8 cellular contexts compared by ENCODE assay signal in the genomic region with DNA sequence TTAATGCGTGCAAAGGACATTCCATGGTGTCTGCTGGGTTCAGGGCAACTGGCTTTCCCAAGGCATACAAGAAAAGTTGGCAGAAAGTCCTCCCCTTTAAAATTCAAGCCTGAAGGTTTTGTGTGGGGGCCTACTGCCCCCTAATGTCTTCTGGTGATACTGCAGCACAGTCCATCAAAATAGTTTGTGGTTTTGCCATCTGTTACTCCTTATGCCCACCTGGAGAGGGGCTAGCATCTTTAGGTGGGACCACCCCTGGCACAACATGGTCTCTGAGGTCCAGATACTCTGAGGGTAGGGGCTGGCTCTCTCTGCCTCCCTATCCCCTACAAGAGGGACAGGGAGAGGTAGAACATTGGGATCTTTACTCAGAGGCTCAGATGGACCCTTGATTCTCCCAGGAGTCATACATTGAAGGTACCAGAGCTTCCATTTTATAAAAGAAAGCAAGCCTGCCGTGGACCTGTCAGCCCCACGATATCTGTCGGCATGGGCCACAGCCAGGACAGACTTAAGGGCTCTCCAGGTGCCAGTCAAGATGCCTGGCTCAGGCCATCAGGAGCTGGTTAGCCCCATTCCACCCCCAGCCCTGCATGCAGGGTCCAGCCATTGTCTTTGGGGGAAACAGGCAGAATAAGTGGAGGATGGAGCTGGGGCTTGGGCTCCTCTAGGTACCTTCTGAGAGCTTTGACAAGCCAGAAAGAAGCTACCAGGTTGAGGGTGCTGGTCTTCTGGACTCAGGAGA. TPM values are rescaled to one million over a fixed set of nuclear protein-coding genes. Genes with fewer than 3 reads are reported as not detected.
DNase-seq lines count a peak whose midpoint lies in the region; ATAC-seq and TF ChIP-seq lines count a peak whose summit lies in the region.

No MANE protein-coding gene starts in this region.

- no peaks in the 10 kb centered on the region for H3K9me3 ChIP-seq in spleen

- 79 to 89% (median 82%) methylated on average over 4 of the region's 4 CpGs for WGBS in spleen, 5 donors

- peak; percentile 72 to 87 (median 84) for TF ChIP-seq CTCF in spleen (IDR thresholded peaks at IDR 0.05 in 8 of 11, conservative IDR thresholded peaks at IDR 0.05 in 3 of 11)

- in situ Hi-C loops in SK-MEL-5 (cut with HindIII; ENCODE audit: low pct_unique_long_range_greater_than_20kb, low sequenced_read_pairs): no loop called here

- no peak overlapping the region for H3K4me3 ChIP-seq in spleen

- intact Hi-C loops in spleen (cut with DNase I; ENCODE audit: low total_unique reads): loop anchor here (10.0 kb wide), 1 partner anchor 135 kb away; no protein-coding TSS in a partner anchor

- DNase-seq in DMS153 (lab: John Stamatoyannopoulos, UW) (peak; percentile 21), HT-29 (ENCODE audit: low spot score) (peak; percentile 79), SK-MEL-5 (ENCODE audit: low read depth, low spot score) (peak; percentile 70), astrocyte of the hippocampus (ENCODE audit: low read depth, low spot score) (peak; percentile 81), iPS-NIHi11 (ENCODE audit: low spot score) (peak; percentile 75), spleen (no peak)

- peak overlapping the region in 2 of 8 donors; percentile 14 to 23 for H3K27ac ChIP-seq in spleen

- H3K36me3 ChIP-seq in spleen: peaks cover 0 to 65% (median 25%) of the 10 kb centered on the region in 6 donors

- peaks cover 9 to 47% (median 13%) of the 10 kb centered on the region in 6 donors for H3K4me1 ChIP-seq in spleen

- H3K27me3 ChIP-seq in spleen (replicated peaks in 1 of 7): no peaks in the 10 kb centered on the region

- TF ChIP-seq POLR2A in spleen (IDR thresholded peaks at IDR 0.05): no peak

- no peak for ATAC-seq in GM18502 (IDR thresholded peaks at IDR 0.05; ENCODE audit: poor library complexity, unreplicated experiment)
- ATAC-seq in HG02885 (IDR thresholded peaks at IDR 0.05; ENCODE audit: poor library complexity, unreplicated experiment): no peak

RNA-seq across cellular contexts. Expression of gene ESRP2, which starts 6.3 kb away (rescaled TPM):
- 104 and 122 TPM in 2 replicates for total RNA-seq in HT-29 (2014; rRNA removed; shearing (Covaris generic))
- 0.11 TPM in 1 of 2 replicates, not detected in the other for total RNA-seq in SK-MEL-5 (2014; rRNA removed; shearing (Covaris generic))
- polyA plus RNA-seq in SK-MEL-5 (2015; cell fraction: cytosol; rRNA removed): 0.87 TPM in 1 of 2 replicates, not detected in the other
- 0.33 TPM in 1 of 2 replicates, not detected in the other for polyA plus RNA-seq in SK-MEL-5 (2015; cell fraction: nucleus; rRNA removed)
- under 1 TPM in 5 of 7 donors, not detected in 2; 0.20 to 0.35 (median 0.27) TPM for total RNA-seq in spleen
- polyA plus RNA-seq in spleen: under 1 TPM; 0.02 to 0.16 (median 0.09) TPM

RNA-seq across cellular contexts. Expression of gene PLA2G15, which starts 15.6 kb away (rescaled TPM):
- 15.9 and 18.6 TPM in 2 replicates for total RNA-seq in HT-29 (2014; rRNA removed; shearing (Covaris generic))
- 13.5 and 15.0 TPM in 2 replicates for total RNA-seq in SK-MEL-5 (2014; rRNA removed; shearing (Covaris generic))
- polyA plus RNA-seq in SK-MEL-5 (2015; cell fraction: cytosol; rRNA removed): 19.2 and 20.3 TPM in 2 replicates
- polyA plus RNA-seq in SK-MEL-5 (2015; cell fraction: nucleus; rRNA removed): 10.9 and 19.9 TPM in 2 replicates
- 10 to 100 TPM; 26.1 to 40.4 (median 35.7) TPM for total RNA-seq in spleen
- polyA plus RNA-seq in spleen: 1 to 10 TPM; 6.3 to 8.5 (median 7.9) TPM

RNA-seq across cellular contexts. Expression of gene SLC7A6, which starts 34.7 kb away (rescaled TPM):
- 43.2 and 53.7 TPM in 2 replicates for total RNA-seq in HT-29 (2014; rRNA removed; shearing (Covaris generic))
- total RNA-seq in SK-MEL-5 (2014; rRNA removed; shearing (Covaris generic)): 21.3 and 22.2 TPM in 2 replicates
- 17.1 and 26.5 TPM in 2 replicates for polyA plus RNA-seq in SK-MEL-5 (2015; cell fraction: cytosol; rRNA removed)
- polyA plus RNA-seq in SK-MEL-5 (2015; cell fraction: nucleus; rRNA removed): 91.9 and 106 TPM in 2 replicates
- total RNA-seq in spleen: 10 to 100 TPM; 24.9 to 62.8 (median 50.7) TPM
- 10 to 100 TPM in 2 of 3 donors, 1 to 10 TPM in 1; 9.8 to 12.3 (median 11.6) TPM for polyA plus RNA-seq in spleen

Comparison
In these comparisons a context has a peak if more than half of its experiments do, and no peak if none do; other contexts are left out.
1. RNA of gene ESRP2, which starts 6.3 kb away (total RNA-seq): 104 to 122 TPM in HT-29; 0.20 to 0.35 TPM in spleen and 0.11 TPM in SK-MEL-5; every median in the first group is over 10 times any median in the second.